14 cellular contexts compared by ENCODE assay signal in the genomic region with DNA sequence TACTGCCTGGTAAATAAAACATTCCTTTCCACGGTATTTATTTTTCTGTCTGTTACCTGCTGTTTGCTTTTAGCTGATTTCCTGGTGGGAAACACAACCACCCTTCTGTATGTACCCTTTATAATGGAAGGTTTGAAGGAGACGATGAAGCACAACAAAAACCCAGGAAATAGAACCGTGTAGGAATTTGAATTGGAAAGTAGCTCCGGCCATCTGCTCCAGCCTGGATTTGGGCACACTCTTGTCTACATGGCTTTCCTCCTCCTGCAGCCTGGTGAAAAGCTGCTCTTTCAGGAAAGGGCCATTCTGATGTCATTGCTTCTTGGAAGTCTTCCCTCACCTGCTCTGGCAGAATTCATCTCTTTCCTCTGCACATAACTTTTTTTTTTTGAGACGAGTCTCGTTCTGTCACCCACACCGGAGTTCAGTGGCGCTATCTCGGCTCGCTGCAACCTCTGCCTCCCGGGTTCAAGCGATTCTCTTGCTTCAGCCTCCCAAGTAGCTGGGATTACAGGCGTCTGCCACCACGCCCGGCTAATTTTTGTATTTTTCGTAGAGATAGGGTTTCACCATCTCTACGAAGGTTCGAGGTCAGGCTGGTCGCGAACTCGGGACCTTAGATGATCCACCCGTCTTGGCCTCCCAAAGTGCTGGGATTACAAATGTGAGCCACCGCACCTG. TPM values are rescaled to one million over a fixed set of nuclear protein-coding genes. Genes with fewer than 3 reads are reported as not detected.
DNase-seq lines count a peak whose midpoint lies in the region; ATAC-seq and TF ChIP-seq lines count a peak whose summit lies in the region.
"Had no signal": no experiment of that assay in that cellular context is flagged by ENCODE, and none has a peak within 500 bp of the region (broad histone marks: within the 10 kb centered on the region; RNA-seq: fewer than 3 reads in every experiment).

No MANE protein-coding gene starts in this region.

- H3K36me3 Mint-ChIP-seq in activated T-cell treated with anti-CD3 and anti-CD28 coated beads, Interleukin-2, amount 50 U/mL, for 4 hours (ENCODE audit: insufficient read depth), result no peaks in the 10 kb centered on the region
- H3K36me3 Mint-ChIP-seq in activated T-cell treated with anti-CD3 and anti-CD28 coated beads, Interleukin-2, amount 50 U/mL, for 24 hours (ENCODE audit: low read depth), result no peaks in the 10 kb centered on the region

- no peaks in the 10 kb centered on the region for H3K36me3 ChIP-seq in stomach
- H3K36me3 ChIP-seq: brain microvascular endothelial cell had no signal

- no peak for ATAC-seq in activated T-cell treated with anti-CD3 and anti-CD28 coated beads, Interleukin-2, amount 50 U/mL, for 4 hours

- peaks cover 34% of the 10 kb centered on the region for H3K27me3 Mint-ChIP-seq in activated T-cell treated with anti-CD3 and anti-CD28 coated beads, Interleukin-2, amount 50 U/mL, for 4 hours (ENCODE audit: low read depth)
- H3K27me3 Mint-ChIP-seq in activated T-cell treated with anti-CD3 and anti-CD28 coated beads, Interleukin-2, amount 50 U/mL, for 24 hours, result peaks cover 39% of the 10 kb centered on the region

- H3K4me3 Mint-ChIP-seq in activated T-cell treated with anti-CD3 and anti-CD28 coated beads, Interleukin-2, amount 50 U/mL, for 4 hours, result peak overlapping the region; percentile 24
- no peak overlapping the region for H3K4me3 Mint-ChIP-seq in activated T-cell treated with anti-CD3 and anti-CD28 coated beads, Interleukin-2, amount 50 U/mL, for 24 hours

- DNase-seq in activated T-cell treated with anti-CD3 and anti-CD28 coated beads, Interleukin-2, amount 50 U/mL, for 4 hours, result no peak
- no peak for DNase-seq in activated T-cell treated with anti-CD3 and anti-CD28 coated beads, Interleukin-2, amount 50 U/mL, for 24 hours
- DNase-seq in NCI-H69 (lab: John Stamatoyannopoulos, UW), result peak; percentile 30
- no peak for DNase-seq in epithelial cell of proximal tubule (ENCODE audit: low read depth)
- no peak for DNase-seq in stomach
- DNase-seq in iPS-NIHi11 (ENCODE audit: low spot score), result no peak
- DNase-seq in NCI-H1417 treated with DMSO at 0.1 percent for 48 hours (lab: John Stamatoyannopoulos, UW), result no peak
- DNase-seq in COLO668 (lab: John Stamatoyannopoulos, UW; ENCODE audit: unreplicated experiment), result no peak
- DNase-seq: activated T-cell treated with anti-CD3 and anti-CD28 coated beads, Interleukin-2, amount 50 U/mL, for 1 hour; brain microvascular endothelial cell; DND-41; NCI-H1048; NCI-H748 treated with DMSO at 0.1 percent for 48 hours; occipital lobe had no signal

- TF ChIP-seq EP300 in stomach (IDR thresholded peaks at IDR 0.05), result no peak

- 75 to 83% (median 82%) methylated on average over 20 to 23 of the region's 23 CpGs for WGBS in stomach, 5 donors

- H3K9me3 ChIP-seq in stomach, result no peaks in the 10 kb centered on the region

- intact Hi-C loops in stomach (cut with DNase I; ENCODE audit: low total_unique reads), result no loop called here

- peak overlapping the region; percentile 65 to 93 (median 89) for H3K27ac ChIP-seq in stomach
- H3K27ac ChIP-seq: brain microvascular endothelial cell had no signal

- H3K4me3 ChIP-seq in epithelial cell of proximal tubule (ENCODE audit: low read depth, low read length) (peak overlapping the region; percentile 62), stomach (no peak overlapping the region)

- H3K4me1 Mint-ChIP-seq in activated T-cell treated with anti-CD3 and anti-CD28 coated beads, Interleukin-2, amount 50 U/mL, for 4 hours (ENCODE audit: low read depth), result peaks cover 11% of the 10 kb centered on the region
- H3K4me1 Mint-ChIP-seq in activated T-cell treated with anti-CD3 and anti-CD28 coated beads, Interleukin-2, amount 50 U/mL, for 24 hours (ENCODE audit: low read depth), result peaks cover 18% of the 10 kb centered on the region

- TF ChIP-seq CTCF in epithelial cell of proximal tubule (conservative IDR thresholded peaks at IDR 0.05; ENCODE audit: low read depth, low read length), result no peak
- no peak for TF ChIP-seq CTCF in stomach (IDR thresholded peaks at IDR 0.05)

- TF ChIP-seq POLR2A in stomach (IDR thresholded peaks at IDR 0.05), result no peak

- H3K27ac Mint-ChIP-seq in activated T-cell treated with anti-CD3 and anti-CD28 coated beads, Interleukin-2, amount 50 U/mL, for 24 hours, result no peak overlapping the region

- H3K9me3 Mint-ChIP-seq in activated T-cell treated with anti-CD3 and anti-CD28 coated beads, Interleukin-2, amount 50 U/mL, for 4 hours, result no peaks in the 10 kb centered on the region
- H3K9me3 Mint-ChIP-seq in activated T-cell treated with anti-CD3 and anti-CD28 coated beads, Interleukin-2, amount 50 U/mL, for 24 hours, result no peaks in the 10 kb centered on the region

- H3K4me1 ChIP-seq in stomach, result peaks cover 13 to 66% (median 48%) of the 10 kb centered on the region in 4 donors

- H3K27me3 ChIP-seq in stomach, result peaks cover 0 to 30% (median 0%) of the 10 kb centered on the region in 3 donors
- H3K27me3 ChIP-seq: brain microvascular endothelial cell had no signal

RNA-seq across cellular contexts. Expression of a gene that starts 2.7 kb away (rescaled TPM):
- total RNA-seq in activated T-cell treated with anti-CD3 and anti-CD28 coated beads, Interleukin-2, amount 50 U/mL, for 4 hours, result 10 to 100 TPM; 11.3 to 15.9 (median 11.5) TPM
- total RNA-seq in epithelial cell of proximal tubule (19.8 and 36.6 TPM in 2 replicates), stomach (100 to 1,000 TPM in 2 of 5 donors, 10 to 100 TPM in 3; 26.8 to 108 (median 74.7) TPM)
- 10 to 100 TPM in 2 of 3 donors, 1 to 10 TPM in 1; 9.4 to 15.0 (median 11.1) TPM for polyA plus RNA-seq in stomach
